In the genomic region with DNA sequence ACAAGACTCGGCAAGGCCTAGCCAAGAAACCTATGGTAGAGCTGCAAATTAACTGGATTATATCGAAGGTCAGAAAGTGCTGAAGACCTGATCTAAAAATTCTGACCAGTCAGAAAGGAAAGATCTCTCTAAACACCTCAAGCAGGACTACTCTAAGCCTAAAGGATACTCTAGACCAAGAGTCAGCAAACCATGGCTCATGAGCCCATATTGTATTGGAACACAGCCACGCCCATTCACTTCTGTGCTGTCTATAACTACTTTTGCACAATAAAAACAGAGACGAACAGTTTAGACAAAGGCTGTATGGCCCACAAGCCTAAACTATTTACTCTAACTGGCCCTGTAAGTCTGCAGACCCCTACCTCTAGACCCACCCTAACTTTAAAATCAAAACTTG, we compare ENCODE assay signal across 1 cellular context.
TF ChIP-seq lines count a peak whose summit lies in the region.

No MANE protein-coding gene starts in this region.

TF ChIP-seq in IMR-90, 13 proteins besides CTCF, POLR2A, EP300 and RAD21 (continued from another document):
- TF ChIP-seq, protein P1, sequence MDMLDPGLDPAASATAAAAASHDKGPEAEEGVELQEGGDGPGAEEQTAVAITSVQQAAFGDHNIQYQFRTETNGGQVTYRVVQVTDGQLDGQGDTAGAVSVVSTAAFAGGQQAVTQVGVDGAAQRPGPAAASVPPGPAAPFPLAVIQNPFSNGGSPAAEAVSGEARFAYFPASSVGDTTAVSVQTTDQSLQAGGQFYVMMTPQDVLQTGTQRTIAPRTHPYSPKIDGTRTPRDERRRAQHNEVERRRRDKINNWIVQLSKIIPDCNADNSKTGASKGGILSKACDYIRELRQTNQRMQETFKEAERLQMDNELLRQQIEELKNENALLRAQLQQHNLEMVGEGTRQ (IDR thresholded peaks at IDR 0.05; ENCODE audit: low read depth, low read length) = no peak
- no peak for TF ChIP-seq MXI1 (IDR thresholded peaks at IDR 0.05; ENCODE audit: borderline replicate concordance, low read depth, low read length)
- no peak for TF ChIP-seq SMC3 (IDR thresholded peaks at IDR 0.05; ENCODE audit: low read depth, low read length)
- TF ChIP-seq, protein P2, sequence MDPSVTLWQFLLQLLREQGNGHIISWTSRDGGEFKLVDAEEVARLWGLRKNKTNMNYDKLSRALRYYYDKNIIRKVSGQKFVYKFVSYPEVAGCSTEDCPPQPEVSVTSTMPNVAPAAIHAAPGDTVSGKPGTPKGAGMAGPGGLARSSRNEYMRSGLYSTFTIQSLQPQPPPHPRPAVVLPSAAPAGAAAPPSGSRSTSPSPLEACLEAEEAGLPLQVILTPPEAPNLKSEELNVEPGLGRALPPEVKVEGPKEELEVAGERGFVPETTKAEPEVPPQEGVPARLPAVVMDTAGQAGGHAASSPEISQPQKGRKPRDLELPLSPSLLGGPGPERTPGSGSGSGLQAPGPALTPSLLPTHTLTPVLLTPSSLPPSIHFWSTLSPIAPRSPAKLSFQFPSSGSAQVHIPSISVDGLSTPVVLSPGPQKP (IDR thresholded peaks at IDR 0.05; ENCODE audit: borderline replicate concordance, low read depth, low read length) = no peak
- TF ChIP-seq CHD1 (IDR thresholded peaks at IDR 0.05; ENCODE audit: low read depth, low read length) = no peak
- no peak for TF ChIP-seq MAZ (IDR thresholded peaks at IDR 0.05; ENCODE audit: borderline replicate concordance, low read depth, low read length)
- TF ChIP-seq FOS (IDR thresholded peaks at IDR 0.05; ENCODE audit: low read depth, low read length) = no peak
